Comparison of ENCODE assay signal across 26 cellular contexts in genomic region chr21:34536311-34536710, GRCh38. TPM values are rescaled to one million over a fixed set of nuclear protein-coding genes. Genes with fewer than 3 reads are reported as not detected.
DNase-seq lines count a peak whose midpoint lies in the region; ATAC-seq and TF ChIP-seq lines count a peak whose summit lies in the region.
"Had no signal": no experiment of that assay in that cellular context is flagged by ENCODE, and none has a peak within 500 bp of the region (broad histone marks: within the 10 kb centered on the region; RNA-seq: fewer than 3 reads in every experiment).

No MANE protein-coding gene starts in this region.

- H3K36me3 Mint-ChIP-seq in HFFc6 (ENCODE audit: low read depth) (no peaks in the 10 kb centered on the region), osteocyte (ENCODE audit: unreplicated experiment) (no peaks in the 10 kb centered on the region), T-helper 17 cell (ENCODE audit: low read depth) (peaks cover 5% of the 10 kb centered on the region)
- H3K36me3 Mint-ChIP-seq: activated CD4-positive, alpha-beta memory T cell treated with anti-CD3 and anti-CD28 coated beads for 36 hours; brain; immature natural killer cell; stimulated activated effector memory CD8-positive, alpha-beta T cell treated with anti-CD3 and anti-CD28 coated beads, Interleukin-12 subunit alpha, Interleukin-12 subunit beta, amount 100 ng/mL, for 72 hours had no signal

- H3K27ac Mint-ChIP-seq in HFFc6 (peak overlapping the region; percentile 57), osteocyte (ENCODE audit: unreplicated experiment) (peak overlapping the region; percentile 79), T-helper 17 cell (no peak overlapping the region)
- H3K27ac Mint-ChIP-seq: activated CD4-positive, alpha-beta memory T cell treated with anti-CD3 and anti-CD28 coated beads for 36 hours; activated naive CD8-positive, alpha-beta T cell; effector memory CD8-positive, alpha-beta T cell; immature natural killer cell; stimulated activated effector memory CD8-positive, alpha-beta T cell treated with anti-CD3 and anti-CD28 coated beads, Interleukin-12 subunit alpha, Interleukin-12 subunit beta, amount 100 ng/mL, for 72 hours had no signal

- no peak overlapping the region; the same call in 1 of the 2 replicates for H3K4me3 Mint-ChIP-seq in HFFc6
- no peak overlapping the region for H3K4me3 Mint-ChIP-seq in osteocyte (ENCODE audit: unreplicated experiment)
- no peak overlapping the region for H3K4me3 Mint-ChIP-seq in T-helper 17 cell
- H3K4me3 Mint-ChIP-seq: activated CD4-positive, alpha-beta memory T cell treated with anti-CD3 and anti-CD28 coated beads for 36 hours; activated naive CD8-positive, alpha-beta T cell; activated T-helper 17 cell treated with anti-CD3 and anti-CD28 coated beads, Interleukin-2, amount 50 U/mL, for 72 hours; brain; effector memory CD8-positive, alpha-beta T cell; neural crest cell; stimulated activated effector memory CD8-positive, alpha-beta T cell treated with anti-CD3 and anti-CD28 coated beads, Interleukin-12 subunit alpha, Interleukin-12 subunit beta, amount 100 ng/mL, for 72 hours had no signal

- H3K27me3 Mint-ChIP-seq in HFFc6 (ENCODE audit: insufficient read depth) (no peaks in the 10 kb centered on the region), osteocyte (ENCODE audit: unreplicated experiment) (no peaks in the 10 kb centered on the region), T-helper 17 cell (no peaks in the 10 kb centered on the region)
- H3K27me3 Mint-ChIP-seq: activated CD4-positive, alpha-beta memory T cell treated with anti-CD3 and anti-CD28 coated beads for 36 hours; activated naive CD8-positive, alpha-beta T cell; activated T-helper 17 cell treated with anti-CD3 and anti-CD28 coated beads, Interleukin-2, amount 50 U/mL, for 72 hours; brain; effector memory CD8-positive, alpha-beta T cell had no signal

- DNase-seq in EH (ENCODE audit: low read depth) (peak; percentile 85), HFFc6 (no peak), dedifferentiated amniotic fluid mesenchymal stem cell (ENCODE audit: extremely low spot score) (peak; percentile 47), osteocyte (ENCODE audit: extremely low spot score, unreplicated experiment) (no peak), G401 (ENCODE audit: low spot score) (no peak), T-helper 17 cell (no peak)
- DNase-seq: activated CD4-positive, alpha-beta memory T cell treated with anti-CD3 and anti-CD28 coated beads for 36 hours; activated CD4-positive, CD25-positive, alpha-beta regulatory T cell; activated CD8-positive, alpha-beta memory T cell treated with anti-CD3 and anti-CD28 coated beads, Interleukin-2, amount 50 U/mL, for 48 hours; colonic mucosa; effector memory CD8-positive, alpha-beta T cell; immature natural killer cell; mucosa of descending colon; NCI-H2081; NCI-H226; NCI-H774; T-helper 9 cell had no signal

- H3K4me1 Mint-ChIP-seq in HFFc6 (ENCODE audit: low read depth) (peaks cover 47% of the 10 kb centered on the region), osteocyte (ENCODE audit: unreplicated experiment) (peaks cover 56% of the 10 kb centered on the region), T-helper 17 cell (peaks cover 9% of the 10 kb centered on the region)
- H3K4me1 Mint-ChIP-seq: brain had no signal

- ATAC-seq in T-helper 17 cell, result no peak
- no peak for ATAC-seq in GM21723 (IDR thresholded peaks at IDR 0.05; ENCODE audit: unreplicated experiment)
- ATAC-seq: activated T-helper 17 cell treated with anti-CD3 and anti-CD28 coated beads, Interleukin-2, amount 50 U/mL, for 72 hours; effector memory CD8-positive, alpha-beta T cell; foreskin keratinocyte; mucosa of descending colon; stimulated activated effector memory CD8-positive, alpha-beta T cell treated with anti-CD3 and anti-CD28 coated beads, Interleukin-12 subunit alpha, Interleukin-12 subunit beta, amount 100 ng/mL, for 72 hours had no signal

- H3K9me3 Mint-ChIP-seq in HFFc6 (no peaks in the 10 kb centered on the region), osteocyte (ENCODE audit: unreplicated experiment) (no peaks in the 10 kb centered on the region)
- H3K9me3 Mint-ChIP-seq: activated CD4-positive, alpha-beta memory T cell treated with anti-CD3 and anti-CD28 coated beads for 36 hours; activated T-helper 17 cell treated with anti-CD3 and anti-CD28 coated beads, Interleukin-2, amount 50 U/mL, for 72 hours; effector memory CD8-positive, alpha-beta T cell; immature natural killer cell; neural crest cell; stimulated activated effector memory CD8-positive, alpha-beta T cell treated with anti-CD3 and anti-CD28 coated beads, Interleukin-12 subunit alpha, Interleukin-12 subunit beta, amount 100 ng/mL, for 72 hours had no signal

- TF ChIP-seq CTCF in HFFc6 (IDR thresholded peaks at IDR 0.05), result no peak
- TF ChIP-seq CTCF in osteocyte (IDR thresholded peaks at IDR 0.05), result no peak

- in situ Hi-C loops in G401 (cut with HindIII; ENCODE audit: low sequenced_read_pairs), result no loop called here

- H3K9me3 ChIP-seq in T-helper 17 cell (ENCODE audit: control insufficient read depth, low read length, poor library complexity, severe bottlenecking), result no peaks in the 10 kb centered on the region
- H3K9me3 ChIP-seq: colonic mucosa, mucosa of descending colon, thoracic aorta had no signal

RNA-seq across cellular contexts. Expression of gene KCNE1, which starts 24.3 kb away (rescaled TPM):
- total RNA-seq in HFFc6 (2021; fragmentation: NEBNext Ultra II Directional; extraction: Animal tissue kit (Norgen Biotek cat#: 25700)), result 1 to 10 TPM in 1 of 6 experiments, under 1 TPM in 5; 0.71 to 1.3 (median 0.85) TPM
- total RNA-seq in osteocyte (0.44 and 0.59 TPM in 2 replicates), T-helper 17 cell (under 1 TPM in 1 of 2 donors, not detected in 1; 0.37 TPM)
- total RNA-seq in G401 (2014; rRNA removed; shearing (Covaris generic)), result 0.14 and 0.18 TPM in 2 replicates
- total RNA-seq: M059J had no signal

Comparison
In these comparisons a context has a peak if more than half of its experiments do, and no peak if none do; other contexts are left out.
1. DNase-seq: peak in EH (single experiment) and dedifferentiated amniotic fluid mesenchymal stem cell (single experiment); none in HFFc6 (single experiment), osteocyte (single experiment), G401 (single experiment) and T-helper 17 cell (0 of 3).